ENCODE assay signal across 1 cellular context in genomic region chr17:7864384-7864783, GRCh38. TPM values are rescaled to one million over a fixed set of nuclear protein-coding genes. Genes with fewer than 3 reads are reported as not detected.
"Had no signal": no experiment of that assay in that cellular context is flagged by ENCODE, and none has a peak within 500 bp of the region (broad histone marks: within the 10 kb centered on the region; RNA-seq: fewer than 3 reads in every experiment).

No MANE protein-coding gene starts in this region.

RNA-seq across cellular contexts. Expression of gene TMEM88, which starts 9.5 kb away (rescaled TPM):
- total RNA-seq: IMR-90 had no signal
